In the genomic region with DNA sequence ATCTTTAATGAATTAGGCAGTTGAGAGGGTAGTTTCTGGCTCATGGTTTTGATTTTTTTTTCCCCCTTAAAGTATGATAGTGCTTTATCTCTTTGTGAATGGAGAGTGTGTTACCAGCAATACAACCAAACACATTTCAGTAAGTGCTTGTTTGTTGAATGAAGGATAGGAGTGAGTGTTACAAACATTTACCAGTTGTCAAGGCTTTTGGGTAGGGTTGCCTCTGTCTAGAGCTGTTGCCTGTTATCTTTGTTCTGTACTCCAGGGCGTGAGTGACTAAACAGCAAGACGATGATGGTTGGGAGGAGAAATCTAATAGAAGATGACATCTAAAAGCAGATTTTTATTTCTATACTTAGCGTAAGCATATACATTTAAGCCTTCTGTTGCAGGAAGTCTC, we compare ENCODE assay signal across 1 cellular context.
TF ChIP-seq lines count a peak whose summit lies in the region.

No MANE protein-coding gene starts in this region.

TF ChIP-seq in WTC11, 78 proteins besides CTCF, POLR2A, EP300 and RAD21 (continued from another document):
- TF ChIP-seq, protein P1, sequence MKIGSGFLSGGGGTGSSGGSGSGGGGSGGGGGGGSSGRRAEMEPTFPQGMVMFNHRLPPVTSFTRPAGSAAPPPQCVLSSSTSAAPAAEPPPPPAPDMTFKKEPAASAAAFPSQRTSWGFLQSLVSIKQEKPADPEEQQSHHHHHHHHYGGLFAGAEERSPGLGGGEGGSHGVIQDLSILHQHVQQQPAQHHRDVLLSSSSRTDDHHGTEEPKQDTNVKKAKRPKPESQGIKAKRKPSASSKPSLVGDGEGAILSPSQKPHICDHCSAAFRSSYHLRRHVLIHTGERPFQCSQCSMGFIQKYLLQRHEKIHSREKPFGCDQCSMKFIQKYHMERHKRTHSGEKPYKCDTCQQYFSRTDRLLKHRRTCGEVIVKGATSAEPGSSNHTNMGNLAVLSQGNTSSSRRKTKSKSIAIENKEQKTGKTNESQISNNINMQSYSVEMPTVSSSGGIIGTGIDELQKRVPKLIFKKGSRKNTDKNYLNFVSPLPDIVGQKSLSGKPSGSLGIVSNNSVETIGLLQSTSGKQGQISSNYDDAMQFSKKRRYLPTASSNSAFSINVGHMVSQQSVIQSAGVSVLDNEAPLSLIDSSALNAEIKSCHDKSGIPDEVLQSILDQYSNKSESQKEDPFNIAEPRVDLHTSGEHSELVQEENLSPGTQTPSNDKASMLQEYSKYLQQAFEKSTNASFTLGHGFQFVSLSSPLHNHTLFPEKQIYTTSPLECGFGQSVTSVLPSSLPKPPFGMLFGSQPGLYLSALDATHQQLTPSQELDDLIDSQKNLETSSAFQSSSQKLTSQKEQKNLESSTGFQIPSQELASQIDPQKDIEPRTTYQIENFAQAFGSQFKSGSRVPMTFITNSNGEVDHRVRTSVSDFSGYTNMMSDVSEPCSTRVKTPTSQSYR (CRISPR knock-in tag; IDR thresholded peaks at IDR 0.05): no peak
- TF ChIP-seq FOXP1 (CRISPR knock-in tag; IDR thresholded peaks at IDR 0.05; ENCODE audit: borderline replicate concordance) (no peak), FOXJ3 (CRISPR knock-in tag; IDR thresholded peaks at IDR 0.05; ENCODE audit: borderline replicate concordance) (no peak), ZNF396 (CRISPR knock-in tag; IDR thresholded peaks at IDR 0.05; ENCODE audit: borderline replicate concordance) (no peak), MYBL2 (CRISPR knock-in tag; IDR thresholded peaks at IDR 0.05) (no peak), CREM (CRISPR knock-in tag; IDR thresholded peaks at IDR 0.05) (no peak)
- TF ChIP-seq, protein P2, sequence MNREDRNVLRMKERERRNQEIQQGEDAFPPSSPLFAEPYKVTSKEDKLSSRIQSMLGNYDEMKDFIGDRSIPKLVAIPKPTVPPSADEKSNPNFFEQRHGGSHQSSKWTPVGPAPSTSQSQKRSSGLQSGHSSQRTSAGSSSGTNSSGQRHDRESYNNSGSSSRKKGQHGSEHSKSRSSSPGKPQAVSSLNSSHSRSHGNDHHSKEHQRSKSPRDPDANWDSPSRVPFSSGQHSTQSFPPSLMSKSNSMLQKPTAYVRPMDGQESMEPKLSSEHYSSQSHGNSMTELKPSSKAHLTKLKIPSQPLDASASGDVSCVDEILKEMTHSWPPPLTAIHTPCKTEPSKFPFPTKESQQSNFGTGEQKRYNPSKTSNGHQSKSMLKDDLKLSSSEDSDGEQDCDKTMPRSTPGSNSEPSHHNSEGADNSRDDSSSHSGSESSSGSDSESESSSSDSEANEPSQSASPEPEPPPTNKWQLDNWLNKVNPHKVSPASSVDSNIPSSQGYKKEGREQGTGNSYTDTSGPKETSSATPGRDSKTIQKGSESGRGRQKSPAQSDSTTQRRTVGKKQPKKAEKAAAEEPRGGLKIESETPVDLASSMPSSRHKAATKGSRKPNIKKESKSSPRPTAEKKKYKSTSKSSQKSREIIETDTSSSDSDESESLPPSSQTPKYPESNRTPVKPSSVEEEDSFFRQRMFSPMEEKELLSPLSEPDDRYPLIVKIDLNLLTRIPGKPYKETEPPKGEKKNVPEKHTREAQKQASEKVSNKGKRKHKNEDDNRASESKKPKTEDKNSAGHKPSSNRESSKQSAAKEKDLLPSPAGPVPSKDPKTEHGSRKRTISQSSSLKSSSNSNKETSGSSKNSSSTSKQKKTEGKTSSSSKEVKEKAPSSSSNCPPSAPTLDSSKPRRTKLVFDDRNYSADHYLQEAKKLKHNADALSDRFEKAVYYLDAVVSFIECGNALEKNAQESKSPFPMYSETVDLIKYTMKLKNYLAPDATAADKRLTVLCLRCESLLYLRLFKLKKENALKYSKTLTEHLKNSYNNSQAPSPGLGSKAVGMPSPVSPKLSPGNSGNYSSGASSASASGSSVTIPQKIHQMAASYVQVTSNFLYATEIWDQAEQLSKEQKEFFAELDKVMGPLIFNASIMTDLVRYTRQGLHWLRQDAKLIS (CRISPR knock-in tag; IDR thresholded peaks at IDR 0.05; ENCODE audit: borderline replicate concordance): no peak
